Comparison of ENCODE assay signal across 27 cellular contexts in genomic region chr16:54164789-54165173, GRCh38.
"Had no signal": no experiment of that assay in that cellular context is flagged by ENCODE, and none has a peak within 500 bp of the region (broad histone marks: within the 10 kb centered on the region; RNA-seq: fewer than 3 reads in every experiment).

No MANE protein-coding gene starts in this region.

- H2AFZ ChIP-seq: neural progenitor cell had no signal

- H3K27me3 Mint-ChIP-seq: stimulated activated memory B cell treated with anti-CD40 and anti-IgM and Interleukin-4, amounts not matched to agents 10 μg/mL and 1 μg/mL and 100 μg/mL, for 72 hours had no signal

- H3K4me2 ChIP-seq: neural progenitor cell had no signal

- H3K27me3 ChIP-seq: foreskin keratinocyte, heart right ventricle, left lung, neural progenitor cell, ovary, tibial nerve, upper lobe of left lung had no signal

- H3K9me3 Mint-ChIP-seq: natural killer cell treated with Interleukin-12 subunit alpha and Interleukin-12 subunit beta and Interleukin-15 and Interleukin-18, amount 100 ng/mL, for 72 hours; neural progenitor cell had no signal

- H3K4me3 ChIP-seq: coronary artery, esophagus muscularis mucosa, gastroesophageal sphincter, heart right ventricle, left lung, mucosa of descending colon, neural progenitor cell, ovary, thoracic aorta, tibial nerve, upper lobe of left lung had no signal

- H3K36me3 Mint-ChIP-seq: mesothelial cell of epicardium; naive B cell; natural killer cell treated with Interleukin-12 subunit alpha and Interleukin-12 subunit beta and Interleukin-15 and Interleukin-18, amount 100 ng/mL, for 72 hours; neural progenitor cell; stimulated activated memory B cell treated with anti-CD40 and anti-IgM and Interleukin-4, amounts not matched to agents 10 μg/mL and 1 μg/mL and 100 μg/mL, for 72 hours had no signal

- H3K36me3 ChIP-seq: esophagus muscularis mucosa, gastroesophageal sphincter, heart right ventricle, left lung, neural progenitor cell, ovary, thoracic aorta, tibial nerve, upper lobe of left lung had no signal

- H3K9me3 ChIP-seq: esophagus muscularis mucosa, gastroesophageal sphincter, heart right ventricle, left lung, mucosa of descending colon, ovary, thoracic aorta, tibial nerve, upper lobe of left lung had no signal

- DNase-seq: dermis blood vessel endothelial cell; effector memory CD4-positive, alpha-beta T cell; foreskin keratinocyte; heart right ventricle; hippocampal formation; left cardiac atrium; left lung; mesenchymal stem cell; mucosa of descending colon; naive B cell; nucleus accumbens; ovary; posterior cingulate gyrus; stimulated activated CD4-positive, alpha-beta T cell treated with anti-CD3 and anti-CD28 coated beads, Interleukin-4, amount 100 ng/mL, for 4 hours; stimulated activated naive CD8-positive, alpha-beta T cell treated with anti-CD3 and anti-CD28 coated beads, Interleukin-15, Interleukin-2, amounts not matched to agents 100 U/mL and 50 U/mL, for 24 hours; substantia nigra; upper lobe of left lung had no signal

- H3K4me1 ChIP-seq: esophagus muscularis mucosa, foreskin keratinocyte, gastroesophageal sphincter, heart right ventricle, left lung, neural progenitor cell, tibial nerve, upper lobe of left lung had no signal

- H3K9ac ChIP-seq: neural progenitor cell had no signal

- ATAC-seq: foreskin keratinocyte; gastroesophageal sphincter; heart right ventricle; left cardiac atrium; left lung; mucosa of descending colon; natural killer cell treated with Interleukin-12 subunit alpha and Interleukin-12 subunit beta and Interleukin-15 and Interleukin-18, amount 100 ng/mL, for 72 hours; sciatic nerve; stimulated activated memory B cell treated with anti-CD40 and anti-IgM and Interleukin-4, amounts not matched to agents 10 μg/mL and 1 μg/mL and 100 μg/mL, for 72 hours; stimulated activated naive CD8-positive, alpha-beta T cell treated with anti-CD3 and anti-CD28 coated beads, Interleukin-15, Interleukin-2, amounts not matched to agents 100 U/mL and 50 U/mL, for 24 hours had no signal

- H3K4me3 Mint-ChIP-seq: mesothelial cell of epicardium; naive B cell; natural killer cell treated with Interleukin-12 subunit alpha and Interleukin-12 subunit beta and Interleukin-15 and Interleukin-18, amount 100 ng/mL, for 72 hours; neural progenitor cell; stimulated activated memory B cell treated with anti-CD40 and anti-IgM and Interleukin-4, amounts not matched to agents 10 μg/mL and 1 μg/mL and 100 μg/mL, for 72 hours had no signal

- H3K27ac ChIP-seq: coronary artery, esophagus muscularis mucosa, foreskin keratinocyte, gastroesophageal sphincter, heart right ventricle, left lung, neural progenitor cell, ovary, thoracic aorta, tibial nerve, upper lobe of left lung had no signal

- H3K27ac Mint-ChIP-seq: mesothelial cell of epicardium; naive B cell; natural killer cell treated with Interleukin-12 subunit alpha and Interleukin-12 subunit beta and Interleukin-15 and Interleukin-18, amount 100 ng/mL, for 72 hours; neural progenitor cell; stimulated activated memory B cell treated with anti-CD40 and anti-IgM and Interleukin-4, amounts not matched to agents 10 μg/mL and 1 μg/mL and 100 μg/mL, for 72 hours had no signal

- H3K4me1 Mint-ChIP-seq: naive B cell; stimulated activated memory B cell treated with anti-CD40 and anti-IgM and Interleukin-4, amounts not matched to agents 10 μg/mL and 1 μg/mL and 100 μg/mL, for 72 hours had no signal
